Comparison of ENCODE assay signal across 14 cellular contexts in genomic region chr10:49138361-49138891, GRCh38. TPM values are rescaled to one million over a fixed set of nuclear protein-coding genes. Genes with fewer than 3 reads are reported as not detected.
DNase-seq lines count a peak whose midpoint lies in the region; ATAC-seq and TF ChIP-seq lines count a peak whose summit lies in the region.
"Had no signal": no experiment of that assay in that cellular context is flagged by ENCODE, and none has a peak within 500 bp of the region (broad histone marks: within the 10 kb centered on the region; RNA-seq: fewer than 3 reads in every experiment).

No MANE protein-coding gene starts in this region.

- H3K36me3 ChIP-seq in lower lobe of right lung (no peaks in the 10 kb centered on the region), upper lobe of right lung (no peaks in the 10 kb centered on the region)
- H3K36me3 ChIP-seq: HAP-1 had no signal

- H3K27ac ChIP-seq in lower lobe of right lung: peak overlapping the region; percentile 41
- peak overlapping the region; percentile 49 for H3K27ac ChIP-seq in upper lobe of right lung

- no peaks in the 10 kb centered on the region for H3K4me1 Mint-ChIP-seq in activated T-helper 1 cell treated with anti-CD3 and anti-CD28 coated beads, Interleukin-12 subunit alpha, Interleukin-12 subunit beta, Interleukin-2, Interleukin-4 antibody, amounts not matched to agents 30 ng/mL and 10 ng/mL and 1 ng/mL, durations not matched to agents 14 hours and 24 hours and 36 hours (ENCODE audit: low read depth)

- intact Hi-C loops in lower lobe of right lung (cut with DNase I): no loop called here
- intact Hi-C loops in upper lobe of right lung (cut with DNase I): no loop called here
- intact Hi-C loops in activated T-helper 1 cell treated with anti-CD3 and anti-CD28 coated beads, Interleukin-12 subunit alpha, Interleukin-12 subunit beta, Interleukin-2, Interleukin-4 antibody, amounts not matched to agents 30 ng/mL and 10 ng/mL and 1 ng/mL, durations not matched to agents 14 hours and 24 hours and 36 hours (cut with micrococcal nuclease): no loop called here

- H3K27me3 ChIP-seq in lower lobe of right lung (ENCODE audit: low read depth) (no peaks in the 10 kb centered on the region), upper lobe of right lung (no peaks in the 10 kb centered on the region)

- no peaks in the 10 kb centered on the region for H3K9me3 ChIP-seq in lower lobe of right lung
- H3K9me3 ChIP-seq in upper lobe of right lung: no peaks in the 10 kb centered on the region
- H3K9me3 ChIP-seq: HAP-1 had no signal

- H3K4me3 Mint-ChIP-seq in activated T-helper 1 cell treated with anti-CD3 and anti-CD28 coated beads, Interleukin-12 subunit alpha, Interleukin-12 subunit beta, Interleukin-2, Interleukin-4 antibody, amounts not matched to agents 30 ng/mL and 10 ng/mL and 1 ng/mL, durations not matched to agents 14 hours and 24 hours and 36 hours: no peak overlapping the region

- H3K27ac Mint-ChIP-seq in activated T-helper 1 cell treated with anti-CD3 and anti-CD28 coated beads, Interleukin-12 subunit alpha, Interleukin-12 subunit beta, Interleukin-2, Interleukin-4 antibody, amounts not matched to agents 30 ng/mL and 10 ng/mL and 1 ng/mL, durations not matched to agents 14 hours and 24 hours and 36 hours: no peak overlapping the region
- H3K27ac Mint-ChIP-seq: progenitor cell of endocrine pancreas had no signal

- H3K4me3 ChIP-seq in cardiac fibroblast (replicated peaks in 1 of 2; ENCODE audit: low read depth in 2 of 2, low read length in 2 of 2) (no peak overlapping the region), lower lobe of right lung (no peak overlapping the region), upper lobe of right lung (no peak overlapping the region)
- H3K4me3 ChIP-seq: HAP-1, lung had no signal

- no peaks in the 10 kb centered on the region for H3K9me3 Mint-ChIP-seq in activated T-helper 1 cell treated with anti-CD3 and anti-CD28 coated beads, Interleukin-12 subunit alpha, Interleukin-12 subunit beta, Interleukin-2, Interleukin-4 antibody, amounts not matched to agents 30 ng/mL and 10 ng/mL and 1 ng/mL, durations not matched to agents 14 hours and 24 hours and 36 hours

- H3K4me1 ChIP-seq in lower lobe of right lung: peaks cover 18% of the 10 kb centered on the region
- H3K4me1 ChIP-seq in upper lobe of right lung: peaks cover 21% of the 10 kb centered on the region
- H3K4me1 ChIP-seq: HAP-1 had no signal

- H3K36me3 Mint-ChIP-seq in activated T-helper 1 cell treated with anti-CD3 and anti-CD28 coated beads, Interleukin-12 subunit alpha, Interleukin-12 subunit beta, Interleukin-2, Interleukin-4 antibody, amounts not matched to agents 30 ng/mL and 10 ng/mL and 1 ng/mL, durations not matched to agents 14 hours and 24 hours and 36 hours (ENCODE audit: low read depth): no peaks in the 10 kb centered on the region

- TF ChIP-seq CTCF in cardiac fibroblast (IDR thresholded peaks at IDR 0.05; ENCODE audit: low read depth, low read length): no peak
- TF ChIP-seq CTCF in lower lobe of right lung (IDR thresholded peaks at IDR 0.05): no peak
- TF ChIP-seq CTCF in upper lobe of right lung (IDR thresholded peaks at IDR 0.05): no peak

- DNase-seq in H4 (ENCODE audit: low spot score) (peak; percentile 14), cardiac fibroblast (ENCODE audit: low read depth in 2 of 2) (peak; percentile 21 to 30), lower lobe of right lung (no peak), upper lobe of right lung (no peak)
- DNase-seq in activated T-helper 1 cell treated with anti-CD3 and anti-CD28 coated beads, Interleukin-12 subunit alpha, Interleukin-12 subunit beta, Interleukin-2, Interleukin-4 antibody, amounts not matched to agents 30 ng/mL and 10 ng/mL and 1 ng/mL, durations not matched to agents 14 hours and 24 hours and 36 hours (ENCODE audit: low spot score): no peak
- DNase-seq: effector CD8-positive, alpha-beta T cell; hippocampal formation; NCI-H1092; NCI-H510A had no signal

- peaks cover 9% of the 10 kb centered on the region for H3K27me3 Mint-ChIP-seq in activated T-helper 1 cell treated with anti-CD3 and anti-CD28 coated beads, Interleukin-12 subunit alpha, Interleukin-12 subunit beta, Interleukin-2, Interleukin-4 antibody, amounts not matched to agents 30 ng/mL and 10 ng/mL and 1 ng/mL, durations not matched to agents 14 hours and 24 hours and 36 hours (ENCODE audit: insufficient read depth)

- ATAC-seq in lower lobe of right lung: peak in 1 of 2 donors; percentile 43
- peak; percentile 6 for ATAC-seq in upper lobe of right lung
- ATAC-seq in GM18858 (IDR thresholded peaks at IDR 0.05; ENCODE audit: unreplicated experiment): no peak
- ATAC-seq in GM19452 (IDR thresholded peaks at IDR 0.05; ENCODE audit: unreplicated experiment): no peak

RNA-seq across cellular contexts. Expression of gene FAM170B, which starts 4.6 kb away (rescaled TPM):
- total RNA-seq in H4 (2014; rRNA removed; shearing (Covaris generic)): not detected in 2 replicates
- total RNA-seq in lower lobe of right lung (not detected), upper lobe of right lung (not detected)
- not detected in 2 replicates for total RNA-seq in activated T-helper 1 cell treated with anti-CD3 and anti-CD28 coated beads, Interleukin-12 subunit alpha, Interleukin-12 subunit beta, Interleukin-2, Interleukin-4 antibody, amounts not matched to agents 30 ng/mL and 10 ng/mL and 1 ng/mL, durations not matched to agents 14 hours and 24 hours and 36 hours
- total RNA-seq: progenitor cell of endocrine pancreas had no signal

RNA-seq across cellular contexts. Expression of gene VSTM4, which starts 23.1 kb away (rescaled TPM):
- total RNA-seq in H4 (2014; rRNA removed; shearing (Covaris generic)): 0.23 and 0.29 TPM in 2 replicates
- 18.7 TPM for total RNA-seq in lower lobe of right lung
- 19.5 TPM for total RNA-seq in upper lobe of right lung
- 0.20 and 0.23 TPM in 2 replicates for total RNA-seq in activated T-helper 1 cell treated with anti-CD3 and anti-CD28 coated beads, Interleukin-12 subunit alpha, Interleukin-12 subunit beta, Interleukin-2, Interleukin-4 antibody, amounts not matched to agents 30 ng/mL and 10 ng/mL and 1 ng/mL, durations not matched to agents 14 hours and 24 hours and 36 hours

RNA-seq across cellular contexts. Expression of gene TMEM273, which starts 49.8 kb away (rescaled TPM):
- total RNA-seq in H4 (2014; rRNA removed; shearing (Covaris generic)): 0.48 and 5.2 TPM in 2 replicates
- total RNA-seq in lower lobe of right lung (48.5 TPM), upper lobe of right lung (63.1 TPM)
- 16.2 and 16.7 TPM in 2 replicates for total RNA-seq in activated T-helper 1 cell treated with anti-CD3 and anti-CD28 coated beads, Interleukin-12 subunit alpha, Interleukin-12 subunit beta, Interleukin-2, Interleukin-4 antibody, amounts not matched to agents 30 ng/mL and 10 ng/mL and 1 ng/mL, durations not matched to agents 14 hours and 24 hours and 36 hours
- total RNA-seq: progenitor cell of endocrine pancreas had no signal

Comparison
In these comparisons a context has a peak if more than half of its experiments do, and no peak if none do; other contexts are left out.
1. DNase-seq: peak in H4 (single experiment) and cardiac fibroblast (2 of 2); none in lower lobe of right lung (single experiment), upper lobe of right lung (single experiment) and activated T-helper 1 cell treated with anti-CD3 and anti-CD28 coated beads, Interleukin-12 subunit alpha, Interleukin-12 subunit beta, Interleukin-2, Interleukin-4 antibody, amounts not matched to agents 30 ng/mL and 10 ng/mL and 1 ng/mL, durations not matched to agents 14 hours and 24 hours and 36 hours (single experiment).
2. RNA of gene VSTM4, which starts 23.1 kb away (total RNA-seq): 19.5 TPM in upper lobe of right lung (single experiment) and 18.7 TPM in lower lobe of right lung (single experiment); 0.23 to 0.29 TPM in H4 and 0.20 to 0.23 TPM in activated T-helper 1 cell treated with anti-CD3 and anti-CD28 coated beads, Interleukin-12 subunit alpha, Interleukin-12 subunit beta, Interleukin-2, Interleukin-4 antibody, amounts not matched to agents 30 ng/mL and 10 ng/mL and 1 ng/mL, durations not matched to agents 14 hours and 24 hours and 36 hours; every median in the first group is over 10 times any median in the second.